In the genomic region with DNA sequence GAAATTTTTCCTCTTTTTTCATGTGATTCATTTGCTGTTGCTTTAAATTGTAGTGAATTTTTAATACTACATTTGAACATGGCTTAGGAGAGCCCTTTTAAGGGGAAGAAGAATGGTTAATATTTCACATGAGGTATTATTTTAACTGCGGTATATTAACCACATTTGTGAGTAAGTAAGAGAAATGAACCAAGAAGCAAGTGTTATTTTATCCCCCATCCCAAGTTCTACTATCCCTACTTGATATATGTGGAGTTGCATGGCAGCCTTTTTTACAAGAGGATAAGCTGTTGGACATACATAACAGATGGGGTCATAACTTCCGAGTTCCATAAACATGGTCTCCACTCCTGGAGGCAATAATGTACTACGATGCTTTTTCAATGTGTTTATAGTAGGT, we compare ENCODE assay signal across 31 cellular contexts.
"Had no signal": no experiment of that assay in that cellular context is flagged by ENCODE, and none has a peak within 500 bp of the region (broad histone marks: within the 10 kb centered on the region; RNA-seq: fewer than 3 reads in every experiment).

No MANE protein-coding gene starts in this region.

- H3K27ac Mint-ChIP-seq: activated B cell treated with CpG ODN at 0.5 μM for 24 hours; activated CD8-positive, alpha-beta T cell treated with anti-CD3 and anti-CD28 coated beads for 36 hours; activated naive CD8-positive, alpha-beta T cell; activated T-helper 17 cell treated with anti-CD3 and anti-CD28 coated beads, Interleukin-2, amount 50 U/mL, for 72 hours; effector memory CD8-positive, alpha-beta T cell; T-cell; T-helper 1 cell treated with Interleukin-12 subunit alpha and Interleukin-12 subunit beta and Interleukin-4 antibody, amounts not matched to agents 30 μg/mL and 1 μg/mL, for 36 hours; T-helper 2 cell treated with Interferon-gamma antibody and Interleukin-4, amounts not matched to agents 5 μg/mL and 100 μg/mL, for 36 hours had no signal

- H3K4me1 ChIP-seq: esophagus muscularis mucosa, foreskin keratinocyte, gastrocnemius medialis had no signal

- H3K27me3 Mint-ChIP-seq: activated B cell treated with CpG ODN at 0.5 μM for 24 hours; activated CD8-positive, alpha-beta T cell treated with anti-CD3 and anti-CD28 coated beads for 36 hours; activated naive CD8-positive, alpha-beta T cell; activated T-helper 17 cell treated with anti-CD3 and anti-CD28 coated beads, Interleukin-2, amount 50 U/mL, for 72 hours; central memory CD8-positive, alpha-beta T cell; effector memory CD8-positive, alpha-beta T cell; T-cell had no signal

- DNase-seq: activated B cell treated with CpG ODN at 0.5 μM for 24 hours; activated CD4-positive, alpha-beta T cell treated with anti-CD3 and anti-CD28 coated beads for 48 hours; activated CD4-positive, alpha-beta T cell treated with anti-CD3 and anti-CD28 coated beads, Interleukin-2, amount 50 U/mL, for 1 hour; activated CD4-positive, alpha-beta T cell treated with anti-CD3 and anti-CD28 coated beads, Interleukin-2, amount 50 U/mL, for 48 hours; activated CD8-positive, alpha-beta memory T cell treated with anti-CD3 and anti-CD28 coated beads for 24 hours; activated CD8-positive, alpha-beta T cell treated with anti-CD3 and anti-CD28 coated beads for 36 hours; activated effector memory CD4-positive, alpha-beta T cell treated with Interleukin-2 at 50 U/mL for 16 hours; activated gamma-delta T cell treated with Interleukin-2 at 50 U/mL for 16 hours; activated naive CD4-positive, alpha-beta T cell treated with anti-CD3 and anti-CD28 coated beads, Interleukin-2, amount 50 U/mL, for 16 hours; activated naive CD4-positive, alpha-beta T cell treated with Interleukin-2 at 50 U/mL for 16 hours; activated T-cell treated with anti-CD3 and anti-CD28 coated beads, Interleukin-2, amount 50 U/mL, for 4 hours; amniotic stem cell; anterior cingulate cortex; brain microvascular endothelial cell; cortex of kidney; dermis blood vessel endothelial cell; effector CD4-positive, alpha-beta T cell; effector memory CD8-positive, alpha-beta T cell; erythroblast; foreskin keratinocyte; gastrocnemius medialis; T-cell; T1000; WERI-Rb-1 had no signal

- H3K36me3 ChIP-seq: brain microvascular endothelial cell, esophagus muscularis mucosa, gastrocnemius medialis, WERI-Rb-1 had no signal

- H3K4me1 Mint-ChIP-seq: activated B cell treated with CpG ODN at 0.5 μM for 24 hours; activated T-helper 17 cell treated with anti-CD3 and anti-CD28 coated beads, Interleukin-2, amount 50 U/mL, for 72 hours; central memory CD8-positive, alpha-beta T cell; T-cell had no signal

- H3K27ac ChIP-seq: brain microvascular endothelial cell, esophagus muscularis mucosa, foreskin keratinocyte, gastrocnemius medialis, WERI-Rb-1 had no signal

- H3K27me3 ChIP-seq: brain microvascular endothelial cell, esophagus muscularis mucosa, foreskin keratinocyte, gastrocnemius medialis had no signal

- H3K4me3 ChIP-seq: esophagus muscularis mucosa, gastrocnemius medialis had no signal

- ATAC-seq: activated CD4-positive, CD25-positive, alpha-beta regulatory T cell treated with anti-CD3 and anti-CD28 coated beads, Interleukin-2, amount 50 U/mL, for 24 hours; activated CD8-positive, alpha-beta T cell treated with anti-CD3 and anti-CD28 coated beads for 36 hours; activated T-cell treated with anti-CD3 and anti-CD28 coated beads, Interleukin-2, amount 50 U/mL, for 4 hours; activated T-helper 17 cell treated with anti-CD3 and anti-CD28 coated beads, Interleukin-2, amount 50 U/mL, for 72 hours; effector memory CD8-positive, alpha-beta T cell; foreskin keratinocyte; gastrocnemius medialis; T-cell had no signal

- H3K4me3 Mint-ChIP-seq: activated B cell treated with CpG ODN at 0.5 μM for 24 hours; activated CD8-positive, alpha-beta T cell treated with anti-CD3 and anti-CD28 coated beads for 36 hours; activated naive CD8-positive, alpha-beta T cell; activated T-cell treated with anti-CD3 and anti-CD28 coated beads, Interleukin-2, amount 50 U/mL, for 4 hours; activated T-helper 17 cell treated with anti-CD3 and anti-CD28 coated beads, Interleukin-2, amount 50 U/mL, for 72 hours; central memory CD8-positive, alpha-beta T cell; effector memory CD8-positive, alpha-beta T cell; T-cell; T-helper 1 cell treated with Interleukin-12 subunit alpha and Interleukin-12 subunit beta and Interleukin-4 antibody, amounts not matched to agents 30 μg/mL and 1 μg/mL, for 36 hours; T-helper 2 cell treated with Interferon-gamma antibody and Interleukin-4, amounts not matched to agents 5 μg/mL and 100 μg/mL, for 36 hours had no signal

- H3K9me3 ChIP-seq: esophagus muscularis mucosa, gastrocnemius medialis had no signal

- H3K9me3 Mint-ChIP-seq: activated T-helper 17 cell treated with anti-CD3 and anti-CD28 coated beads, Interleukin-2, amount 50 U/mL, for 72 hours had no signal

- H3K36me3 Mint-ChIP-seq: activated naive CD8-positive, alpha-beta T cell; T-cell had no signal
